ENCODE assay signal across 37 cellular contexts in the genomic region with DNA sequence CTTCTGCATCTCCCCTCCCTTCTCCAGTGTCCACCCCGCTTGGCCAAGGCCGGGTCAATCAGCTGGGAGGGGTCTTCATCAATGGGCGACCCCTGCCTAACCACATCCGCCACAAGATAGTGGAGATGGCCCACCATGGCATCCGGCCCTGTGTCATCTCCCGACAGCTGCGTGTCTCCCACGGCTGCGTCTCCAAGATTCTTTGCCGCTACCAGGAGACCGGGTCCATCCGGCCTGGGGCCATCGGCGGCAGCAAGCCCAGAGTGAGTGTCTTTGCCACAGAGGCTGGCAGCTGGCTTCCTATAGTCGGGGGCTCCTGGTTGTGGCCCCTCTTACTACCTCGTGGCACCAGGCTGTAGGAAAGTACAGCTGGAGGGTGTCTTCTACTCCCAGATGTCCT. TPM values are rescaled to one million over a fixed set of nuclear protein-coding genes. Genes with fewer than 3 reads are reported as not detected.
"Had no signal": no experiment of that assay in that cellular context is flagged by ENCODE, and none has a peak within 500 bp of the region (broad histone marks: within the 10 kb centered on the region; RNA-seq: fewer than 3 reads in every experiment).

No MANE protein-coding gene starts in this region.

- H3K4me1 Mint-ChIP-seq: activated T-helper 17 cell treated with anti-CD3 and anti-CD28 coated beads, Interleukin-2, amount 50 U/mL, for 72 hours; immature natural killer cell had no signal

- DNase-seq: activated CD4-positive, alpha-beta memory T cell treated with anti-CD3 and anti-CD28 coated beads for 36 hours; activated CD4-positive, alpha-beta T cell treated with anti-CD3 and anti-CD28 coated beads, Interleukin-2, amount 10 ng/mL, durations not matched to agents 24 days and 14 days; activated CD8-positive, alpha-beta memory T cell treated with anti-CD3 and anti-CD28 coated beads, Interleukin-2, amount 50 U/mL, for 4 hours; activated gamma-delta T cell treated with Interleukin-2 at 50 U/mL for 16 hours; activated T-cell treated with anti-CD3 and anti-CD28 coated beads, Interleukin-2, amount 50 U/mL, for 24 hours; colonic mucosa; effector CD8-positive, alpha-beta T cell; erythroblast; head of caudate nucleus; hippocampal formation; immature natural killer cell; naive B cell; sigmoid colon; stimulated activated CD4-positive, alpha-beta T cell treated with anti-CD3 and anti-CD28 coated beads, Interleukin-1b, Interleukin-23, amount 100 ng/mL, for 48 hours; stimulated activated CD4-positive, alpha-beta T cell treated with anti-CD3 and anti-CD28 coated beads, Interleukin-4, amount 100 ng/mL, for 4 hours; stimulated activated CD8-positive, alpha-beta memory T cell treated with anti-CD3 and anti-CD28 coated beads, Interleukin-4, amount 100 ng/mL, for 48 hours; stomach; T-helper 1 cell; T-helper 9 cell; thyroid gland; upper lobe of right lung; WERI-Rb-1 had no signal

- H3K36me3 ChIP-seq: colonic mucosa, gastroesophageal sphincter, sigmoid colon, stomach, thyroid gland, upper lobe of right lung, WERI-Rb-1 had no signal

- H3K27ac Mint-ChIP-seq: activated CD4-positive, alpha-beta memory T cell treated with anti-CD3 and anti-CD28 coated beads for 36 hours; activated T-helper 17 cell treated with anti-CD3 and anti-CD28 coated beads, Interleukin-2, amount 50 U/mL, for 72 hours; immature natural killer cell; mesothelial cell of epicardium; naive B cell; stimulated activated memory B cell treated with anti-CD40 and anti-IgM and Interleukin-4, amounts not matched to agents 10 μg/mL and 1 μg/mL and 100 μg/mL, for 72 hours had no signal

- H3K9me3 Mint-ChIP-seq: activated CD4-positive, alpha-beta memory T cell treated with anti-CD3 and anti-CD28 coated beads for 36 hours; activated naive CD4-positive, alpha-beta T cell treated with anti-CD3 and anti-CD28 coated beads, Interleukin-2, amount 50 U/mL, for 72 hours; activated T-cell treated with anti-CD3 and anti-CD28 coated beads, Interleukin-2, amount 50 U/mL, for 24 hours; activated T-helper 17 cell treated with anti-CD3 and anti-CD28 coated beads, Interleukin-2, amount 50 U/mL, for 72 hours; mesothelial cell of epicardium had no signal

- H3K4me3 ChIP-seq: colonic mucosa, gastroesophageal sphincter, sigmoid colon, smooth muscle cell, stomach, thyroid gland, upper lobe of right lung had no signal

- H3K36me3 Mint-ChIP-seq: activated CD4-positive, alpha-beta memory T cell treated with anti-CD3 and anti-CD28 coated beads for 36 hours; mesothelial cell of epicardium; stimulated activated memory B cell treated with anti-CD40 and anti-IgM and Interleukin-4, amounts not matched to agents 10 μg/mL and 1 μg/mL and 100 μg/mL, for 72 hours had no signal

- ATAC-seq: activated CD4-positive, CD25-positive, alpha-beta regulatory T cell treated with anti-CD3 and anti-CD28 coated beads, Interleukin-2, amount 50 U/mL, for 24 hours; activated T-helper 17 cell treated with anti-CD3 and anti-CD28 coated beads, Interleukin-2, amount 50 U/mL, for 72 hours; gastroesophageal sphincter; stimulated activated memory B cell treated with anti-CD40 and anti-IgM and Interleukin-4, amounts not matched to agents 10 μg/mL and 1 μg/mL and 100 μg/mL, for 72 hours; upper lobe of right lung had no signal

- H3K4me3 Mint-ChIP-seq: activated CD4-positive, alpha-beta memory T cell treated with anti-CD3 and anti-CD28 coated beads for 36 hours; activated CD4-positive, alpha-beta T cell treated with anti-CD3 and anti-CD28 coated beads, Interleukin-2, amount 10 ng/mL, durations not matched to agents 24 days and 14 days; activated T-cell treated with anti-CD3 and anti-CD28 coated beads, Interleukin-2, amount 50 U/mL, for 24 hours; activated T-helper 17 cell treated with anti-CD3 and anti-CD28 coated beads, Interleukin-2, amount 50 U/mL, for 72 hours; immature natural killer cell; mesothelial cell of epicardium; stimulated activated memory B cell treated with anti-CD40 and anti-IgM and Interleukin-4, amounts not matched to agents 10 μg/mL and 1 μg/mL and 100 μg/mL, for 72 hours had no signal

RNA-seq across cellular contexts. Expression of a gene that starts 3.6 kb away (rescaled TPM):
- total RNA-seq: activated CD4-positive, alpha-beta memory T cell treated with anti-CD3 and anti-CD28 coated beads for 36 hours; activated CD4-positive, alpha-beta T cell treated with anti-CD3 and anti-CD28 coated beads, Interleukin-2, amount 10 ng/mL, durations not matched to agents 24 days and 14 days; activated CD8-positive, alpha-beta memory T cell treated with anti-CD3 and anti-CD28 coated beads for 36 hours; activated naive CD4-positive, alpha-beta T cell treated with anti-CD3 and anti-CD28 coated beads, Interleukin-2, amount 50 U/mL, for 72 hours; activated T-helper 17 cell treated with anti-CD3 and anti-CD28 coated beads, Interleukin-2, amount 50 U/mL, for 72 hours; colonic mucosa; dermis microvascular lymphatic vessel endothelial cell; fibroblast of lung; fibroblast of villous mesenchyme; gastroesophageal sphincter; kidney epithelial cell; mesothelial cell of epicardium; osteocyte; progenitor cell of endocrine pancreas; renal cortical epithelial cell; sigmoid colon; smooth muscle cell; stomach; upper lobe of right lung had no signal
- polyA plus RNA-seq: fibroblast of lung, immature natural killer cell, sigmoid colon, smooth muscle cell, stomach had no signal
